ENCODE assay signal across 14 cellular contexts in genomic region chr4:47442980-47443379, GRCh38. TPM values are rescaled to one million over a fixed set of nuclear protein-coding genes. Genes with fewer than 3 reads are reported as not detected.
DNase-seq lines count a peak whose midpoint lies in the region; ATAC-seq and TF ChIP-seq lines count a peak whose summit lies in the region.
"Had no signal": no experiment of that assay in that cellular context is flagged by ENCODE, and none has a peak within 500 bp of the region (broad histone marks: within the 10 kb centered on the region; RNA-seq: fewer than 3 reads in every experiment).

No MANE protein-coding gene starts in this region.

- H3K4me3 Mint-ChIP-seq in dendritic cell treated with granulocyte-macrophage colony-stimulating factor and Interleukin-4, amounts not matched to agents 40 ng/mL and 50 ng/mL, for 4 days = peak overlapping the region; percentile 59
- H3K4me3 Mint-ChIP-seq in GM23338 = no peak overlapping the region
- H3K4me3 Mint-ChIP-seq: activated T-helper 1 cell treated with anti-CD3 and anti-CD28 coated beads, Interleukin-12 subunit alpha, Interleukin-12 subunit beta, Interleukin-2, Interleukin-4 antibody, amounts not matched to agents 30 ng/mL and 10 ng/mL and 1 ng/mL, durations not matched to agents 14 hours and 24 hours and 36 hours had no signal

- H3K9me2 ChIP-seq in GM23338 (ENCODE audit: insufficient read depth) = no peaks in the 10 kb centered on the region

- TF ChIP-seq CTCF in GM23338 (conservative IDR thresholded peaks at IDR 0.05; ENCODE audit: low read depth in 2 of 2) = no peak

- no peak overlapping the region for H3K27ac ChIP-seq in GM23338 (ENCODE audit: low read depth)

- H3K27me3 Mint-ChIP-seq in dendritic cell treated with granulocyte-macrophage colony-stimulating factor and Interleukin-4, amounts not matched to agents 40 ng/mL and 50 ng/mL, for 4 days = no peaks in the 10 kb centered on the region
- peaks cover 1% of the 10 kb centered on the region for H3K27me3 Mint-ChIP-seq in GM23338 (ENCODE audit: insufficient read depth, low read depth, poor library complexity)

- no peak overlapping the region for H2AFZ ChIP-seq in GM23338

- H3K4me1 ChIP-seq in GM23338 (ENCODE audit: insufficient read depth) = no peaks in the 10 kb centered on the region

- H3K27ac Mint-ChIP-seq in dendritic cell treated with granulocyte-macrophage colony-stimulating factor and Interleukin-4, amounts not matched to agents 40 ng/mL and 50 ng/mL, for 4 days = peak overlapping the region; percentile 81
- no peak overlapping the region for H3K27ac Mint-ChIP-seq in GM23338
- H3K27ac Mint-ChIP-seq: activated T-helper 1 cell treated with anti-CD3 and anti-CD28 coated beads, Interleukin-12 subunit alpha, Interleukin-12 subunit beta, Interleukin-2, Interleukin-4 antibody, amounts not matched to agents 30 ng/mL and 10 ng/mL and 1 ng/mL, durations not matched to agents 14 hours and 24 hours and 36 hours had no signal

- H4K20me1 ChIP-seq in GM23338 (replicated peaks; ENCODE audit: insufficient read depth) = no peaks in the 10 kb centered on the region

- H3K9me3 Mint-ChIP-seq in dendritic cell treated with granulocyte-macrophage colony-stimulating factor and Interleukin-4, amounts not matched to agents 40 ng/mL and 50 ng/mL, for 4 days = no peaks in the 10 kb centered on the region
- H3K9me3 Mint-ChIP-seq in GM23338 = no peaks in the 10 kb centered on the region
- H3K9me3 Mint-ChIP-seq: activated T-helper 1 cell treated with anti-CD3 and anti-CD28 coated beads, Interleukin-12 subunit alpha, Interleukin-12 subunit beta, Interleukin-2, Interleukin-4 antibody, amounts not matched to agents 30 ng/mL and 10 ng/mL and 1 ng/mL, durations not matched to agents 14 hours and 24 hours and 36 hours had no signal

- H3K36me3 Mint-ChIP-seq in dendritic cell treated with granulocyte-macrophage colony-stimulating factor and Interleukin-4, amounts not matched to agents 40 ng/mL and 50 ng/mL, for 4 days (ENCODE audit: low read depth) = no peaks in the 10 kb centered on the region
- no peaks in the 10 kb centered on the region for H3K36me3 Mint-ChIP-seq in GM23338 (ENCODE audit: low read depth)

- intact Hi-C loops in dendritic cell treated with granulocyte-macrophage colony-stimulating factor and Interleukin-4, amounts not matched to agents 40 ng/mL and 50 ng/mL, for 4 days (cut with micrococcal nuclease) = no loop called here

- ATAC-seq in GM18511 (IDR thresholded peaks at IDR 0.05; ENCODE audit: unreplicated experiment) (peak; percentile 82), GM21717 (IDR thresholded peaks at IDR 0.05; ENCODE audit: unreplicated experiment) (peak; percentile 90), HG03469 (IDR thresholded peaks at IDR 0.05; ENCODE audit: unreplicated experiment) (peak; percentile 62), GM23338 (no peak)

- H3K4me1 Mint-ChIP-seq in dendritic cell treated with granulocyte-macrophage colony-stimulating factor and Interleukin-4, amounts not matched to agents 40 ng/mL and 50 ng/mL, for 4 days (ENCODE audit: low read depth) = peaks cover 36% of the 10 kb centered on the region
- H3K4me1 Mint-ChIP-seq in GM23338 = peaks cover 8% of the 10 kb centered on the region

- no peaks in the 10 kb centered on the region for H3K27me3 ChIP-seq in GM23338 (ENCODE audit: insufficient read depth)

- DNase-seq in NCI-H2227 treated with DMSO at 0.1 percent for 48 hours (lab: John Stamatoyannopoulos, UW) = no peak
- DNase-seq in activated CD4-positive, CD25-positive, alpha-beta regulatory T cell (lab: John Stamatoyannopoulos, UW) = no peak
- no peak for DNase-seq in GM23338 (ENCODE audit: low spot score)
- DNase-seq in putamen (ENCODE audit: low spot score) = no peak
- DNase-seq: glutamatergic neuron; NCI-H526; small intestine; stimulated activated naive CD4-positive, alpha-beta T cell treated with Interleukin-2 at 50 U/mL for 16 hours; T1000 had no signal

- no peaks in the 10 kb centered on the region for H3K36me3 ChIP-seq in GM23338 (ENCODE audit: insufficient read depth)

- H3F3A ChIP-seq in GM23338 (replicated peaks; ENCODE audit: low read depth) = no peaks in the 10 kb centered on the region

- H3K4me2 ChIP-seq in GM23338 = no peak overlapping the region

- H3K4me3 ChIP-seq in GM23338 = no peak overlapping the region

- no peaks in the 10 kb centered on the region for H3K79me2 ChIP-seq in GM23338 (replicated peaks; ENCODE audit: insufficient read depth)

TF ChIP-seq in GM23338, 12 proteins besides CTCF, POLR2A, EP300 and RAD21 (continues in another document):
- TF ChIP-seq EZH2phosphoT487 (IDR thresholded peaks at IDR 0.05; ENCODE audit: unreplicated experiment) (no peak), ETS1 (IDR thresholded peaks at IDR 0.05) (no peak), CREB1 (CRISPR knock-in tag; IDR thresholded peaks at IDR 0.05; ENCODE audit: low read depth) (no peak), ZNF331 (CRISPR knock-in tag; IDR thresholded peaks at IDR 0.05; ENCODE audit: low read depth) (no peak), NANOG (IDR thresholded peaks at IDR 0.05; ENCODE audit: borderline replicate concordance) (no peak), EZH2 (IDR thresholded peaks at IDR 0.05; ENCODE audit: low read depth, unreplicated experiment) (no peak), ZNF114 (CRISPR knock-in tag; IDR thresholded peaks at IDR 0.05) (no peak), STAT1 (IDR thresholded peaks at IDR 0.05; ENCODE audit: unreplicated experiment) (no peak), ZNF462 (CRISPR knock-in tag; IDR thresholded peaks at IDR 0.05) (no peak)

RNA-seq across cellular contexts. Expression of gene COMMD8, which starts 20.5 kb away (rescaled TPM):
- total RNA-seq in GM23338 (2014; rRNA removed; shearing (Covaris generic)) = 8.4 and 11.7 TPM in 2 replicates
- polyA plus RNA-seq in GM23338 (2016; fragmentation: Nextera tagmentation; extraction: Ambion mirVana) = 17.4 and 20.6 TPM in 2 replicates

RNA-seq across cellular contexts. Expression of gene ATP10D, which starts 42.1 kb away (rescaled TPM):
- total RNA-seq in GM23338 (2014; rRNA removed; shearing (Covaris generic)) = 4.7 and 4.9 TPM in 2 replicates
- 3.4 and 4.5 TPM in 2 replicates for polyA plus RNA-seq in GM23338 (2016; fragmentation: Nextera tagmentation; extraction: Ambion mirVana)
